Comparison of ENCODE assay signal across 18 cellular contexts in the genomic region with DNA sequence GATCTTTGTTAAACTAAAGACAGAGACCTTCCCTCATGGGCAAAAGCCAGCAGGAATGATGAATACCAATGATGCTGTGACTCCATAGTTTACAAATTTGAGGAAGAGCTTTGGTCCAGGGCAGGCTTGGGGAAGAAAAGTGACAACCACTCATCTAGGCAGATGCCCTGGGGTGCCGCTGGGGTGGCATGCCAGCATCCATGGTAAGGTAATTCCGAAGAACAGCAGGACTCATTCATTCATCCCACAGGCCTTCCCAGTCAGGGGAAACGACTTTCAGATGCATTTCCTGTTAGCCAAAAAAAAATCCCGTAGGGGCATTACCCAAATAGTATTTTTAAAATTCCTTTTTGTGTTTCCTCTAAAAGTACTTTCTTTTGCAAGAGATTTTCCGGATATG.
"Had no signal": no experiment of that assay in that cellular context is flagged by ENCODE, and none has a peak within 500 bp of the region (broad histone marks: within the 10 kb centered on the region; RNA-seq: fewer than 3 reads in every experiment).

No MANE protein-coding gene starts in this region.

- H3K4me3 ChIP-seq: colonic mucosa, dorsolateral prefrontal cortex, heart right ventricle, neural progenitor cell, pancreas, tibial artery, upper lobe of right lung, vagina had no signal

- H3K4me1 ChIP-seq: colonic mucosa, pancreas, tibial artery had no signal

- H3K27ac ChIP-seq: colonic mucosa, heart right ventricle, neural progenitor cell, pancreas, tibial artery, upper lobe of right lung, vagina had no signal

- H2AFZ ChIP-seq: neural progenitor cell had no signal

- H3K9ac ChIP-seq: neural progenitor cell had no signal

- H3K27me3 ChIP-seq: colonic mucosa, dorsolateral prefrontal cortex, heart right ventricle, neural progenitor cell, pancreas, tibial artery, upper lobe of right lung, vagina had no signal

- DNase-seq: colonic mucosa; dorsolateral prefrontal cortex; effector CD8-positive, alpha-beta T cell; heart right ventricle; hypothalamus; mammary epithelial cell; natural killer cell; nucleus accumbens; pancreas; right cardiac atrium; small intestine; stimulated activated CD4-positive, alpha-beta T cell treated with anti-CD3 and anti-CD28 coated beads, Interleukin-12 subunit alpha, Interleukin-12 subunit beta, amount 100 ng/mL, for 4 hours; stimulated activated CD4-positive, alpha-beta T cell treated with anti-CD3 and anti-CD28 coated beads, Interleukin-2, amount 100 ng/mL, for 48 hours; stimulated activated naive CD4-positive, alpha-beta T cell treated with Interleukin-2 at 50 U/mL for 16 hours; tibial artery; upper lobe of right lung had no signal

- H3K4me2 ChIP-seq: neural progenitor cell had no signal

- H3K36me3 ChIP-seq: colonic mucosa, heart right ventricle, neural progenitor cell, pancreas, tibial artery, upper lobe of right lung, vagina had no signal

- ATAC-seq: heart right ventricle, natural killer cell, pancreas, right cardiac atrium, upper lobe of right lung had no signal

- H3K9me3 ChIP-seq: colonic mucosa, pancreas, tibial artery, upper lobe of right lung, vagina had no signal
